2 cellular contexts compared by ENCODE assay signal in the genomic region with DNA sequence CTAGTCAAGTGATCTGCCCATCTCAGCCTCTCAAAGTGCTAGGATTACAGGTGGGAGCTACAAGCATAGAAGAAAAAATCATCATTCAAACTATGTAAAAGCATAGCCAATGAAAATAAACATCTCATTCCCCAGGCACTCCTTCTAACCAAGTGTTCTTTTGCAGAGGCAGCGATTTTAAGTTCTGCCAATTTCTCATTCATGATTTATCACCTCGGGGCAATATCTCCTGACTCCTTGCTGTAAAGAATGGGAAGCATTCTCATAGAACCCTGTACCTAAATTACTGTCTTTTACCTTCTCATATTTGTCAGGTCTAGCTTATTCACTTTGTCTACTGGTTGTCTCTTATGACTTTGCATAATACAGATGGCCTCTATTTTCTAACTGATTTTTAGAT.
TF ChIP-seq lines count a peak whose summit lies in the region.

No MANE protein-coding gene starts in this region.

TF ChIP-seq in HepG2, 621 proteins besides CTCF, POLR2A, EP300 and RAD21 (continued from another document):
- TF ChIP-seq ZNF761 (CRISPR knock-in tag; conservative IDR thresholded peaks at IDR 0.05), result 0 out of 2 replicates have a peak, but pooled peaks have one; percentile 11
- peak; percentile 12; the same call in 1 of the 2 replicates for TF ChIP-seq ZNF556 (CRISPR knock-in tag; IDR thresholded peaks at IDR 0.05; ENCODE audit: borderline replicate concordance)
- TF ChIP-seq RCOR2 (CRISPR knock-in tag; IDR thresholded peaks at IDR 0.05), result no peak
- peak; percentile 30; the same call in 1 of the 2 replicates for TF ChIP-seq MAFF (IDR thresholded peaks at IDR 0.05; ENCODE audit: low read depth, low read length)
- 0 out of 2 replicates have a peak, but pooled peaks have one; percentile 9 for TF ChIP-seq KAT8 (CRISPR knock-in tag; IDR thresholded peaks at IDR 0.05)
- TF ChIP-seq CENPX (CRISPR knock-in tag; IDR thresholded peaks at IDR 0.05), result no peak
- TF ChIP-seq, protein P1, sequence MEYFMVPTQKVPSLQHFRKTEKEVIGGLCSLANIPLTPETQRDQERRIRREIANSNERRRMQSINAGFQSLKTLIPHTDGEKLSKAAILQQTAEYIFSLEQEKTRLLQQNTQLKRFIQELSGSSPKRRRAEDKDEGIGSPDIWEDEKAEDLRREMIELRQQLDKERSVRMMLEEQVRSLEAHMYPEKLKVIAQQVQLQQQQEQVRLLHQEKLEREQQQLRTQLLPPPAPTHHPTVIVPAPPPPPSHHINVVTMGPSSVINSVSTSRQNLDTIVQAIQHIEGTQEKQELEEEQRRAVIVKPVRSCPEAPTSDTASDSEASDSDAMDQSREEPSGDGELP (IDR thresholded peaks at IDR 0.05; ENCODE audit: borderline replicate concordance, low read depth), result no peak

TF ChIP-seq in SK-N-SH treated with all-trans-retinoic acid at 6 μM for 48 hours, 23 proteins besides CTCF, POLR2A, EP300 and RAD21:
- TF ChIP-seq, protein P2, sequence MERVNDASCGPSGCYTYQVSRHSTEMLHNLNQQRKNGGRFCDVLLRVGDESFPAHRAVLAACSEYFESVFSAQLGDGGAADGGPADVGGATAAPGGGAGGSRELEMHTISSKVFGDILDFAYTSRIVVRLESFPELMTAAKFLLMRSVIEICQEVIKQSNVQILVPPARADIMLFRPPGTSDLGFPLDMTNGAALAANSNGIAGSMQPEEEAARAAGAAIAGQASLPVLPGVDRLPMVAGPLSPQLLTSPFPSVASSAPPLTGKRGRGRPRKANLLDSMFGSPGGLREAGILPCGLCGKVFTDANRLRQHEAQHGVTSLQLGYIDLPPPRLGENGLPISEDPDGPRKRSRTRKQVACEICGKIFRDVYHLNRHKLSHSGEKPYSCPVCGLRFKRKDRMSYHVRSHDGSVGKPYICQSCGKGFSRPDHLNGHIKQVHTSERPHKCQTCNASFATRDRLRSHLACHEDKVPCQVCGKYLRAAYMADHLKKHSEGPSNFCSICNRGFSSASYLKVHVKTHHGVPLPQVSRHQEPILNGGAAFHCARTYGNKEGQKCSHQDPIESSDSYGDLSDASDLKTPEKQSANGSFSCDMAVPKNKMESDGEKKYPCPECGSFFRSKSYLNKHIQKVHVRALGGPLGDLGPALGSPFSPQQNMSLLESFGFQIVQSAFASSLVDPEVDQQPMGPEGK (CRISPR knock-in tag; IDR thresholded peaks at IDR 0.05; ENCODE audit: borderline replicate concordance), result no peak
- TF ChIP-seq ZFP3 (CRISPR knock-in tag; IDR thresholded peaks at IDR 0.05) (no peak), CSDC2 (CRISPR knock-in tag; IDR thresholded peaks at IDR 0.05) (no peak), GLIS3 (CRISPR knock-in tag; IDR thresholded peaks at IDR 0.05) (no peak), TCF4 (CRISPR knock-in tag; IDR thresholded peaks at IDR 0.05; ENCODE audit: borderline replicate concordance) (no peak), ARNTL (CRISPR knock-in tag; IDR thresholded peaks at IDR 0.05; ENCODE audit: borderline replicate concordance, low read depth) (no peak), RARB (CRISPR knock-in tag; IDR thresholded peaks at IDR 0.05) (no peak)
- TF ChIP-seq, protein P3, sequence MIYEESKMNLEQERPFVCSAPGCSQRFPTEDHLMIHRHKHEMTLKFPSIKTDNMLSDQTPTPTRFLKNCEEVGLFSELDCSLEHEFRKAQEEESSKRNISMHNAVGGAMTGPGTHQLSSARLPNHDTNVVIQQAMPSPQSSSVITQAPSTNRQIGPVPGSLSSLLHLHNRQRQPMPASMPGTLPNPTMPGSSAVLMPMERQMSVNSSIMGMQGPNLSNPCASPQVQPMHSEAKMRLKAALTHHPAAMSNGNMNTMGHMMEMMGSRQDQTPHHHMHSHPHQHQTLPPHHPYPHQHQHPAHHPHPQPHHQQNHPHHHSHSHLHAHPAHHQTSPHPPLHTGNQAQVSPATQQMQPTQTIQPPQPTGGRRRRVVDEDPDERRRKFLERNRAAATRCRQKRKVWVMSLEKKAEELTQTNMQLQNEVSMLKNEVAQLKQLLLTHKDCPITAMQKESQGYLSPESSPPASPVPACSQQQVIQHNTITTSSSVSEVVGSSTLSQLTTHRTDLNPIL (CRISPR knock-in tag; IDR thresholded peaks at IDR 0.05; ENCODE audit: low read depth), result no peak
- TF ChIP-seq, protein P4, sequence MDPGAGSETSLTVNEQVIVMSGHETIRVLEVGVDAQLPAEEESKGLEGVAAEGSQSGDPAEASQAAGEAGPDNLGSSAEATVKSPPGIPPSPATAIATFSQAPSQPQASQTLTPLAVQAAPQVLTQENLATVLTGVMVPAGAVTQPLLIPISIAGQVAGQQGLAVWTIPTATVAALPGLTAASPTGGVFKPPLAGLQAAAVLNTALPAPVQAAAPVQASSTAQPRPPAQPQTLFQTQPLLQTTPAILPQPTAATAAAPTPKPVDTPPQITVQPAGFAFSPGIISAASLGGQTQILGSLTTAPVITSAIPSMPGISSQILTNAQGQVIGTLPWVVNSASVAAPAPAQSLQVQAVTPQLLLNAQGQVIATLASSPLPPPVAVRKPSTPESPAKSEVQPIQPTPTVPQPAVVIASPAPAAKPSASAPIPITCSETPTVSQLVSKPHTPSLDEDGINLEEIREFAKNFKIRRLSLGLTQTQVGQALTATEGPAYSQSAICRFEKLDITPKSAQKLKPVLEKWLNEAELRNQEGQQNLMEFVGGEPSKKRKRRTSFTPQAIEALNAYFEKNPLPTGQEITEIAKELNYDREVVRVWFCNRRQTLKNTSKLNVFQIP (CRISPR knock-in tag; IDR thresholded peaks at IDR 0.05; ENCODE audit: borderline replicate concordance, low read depth), result no peak
- TF ChIP-seq, protein P5, sequence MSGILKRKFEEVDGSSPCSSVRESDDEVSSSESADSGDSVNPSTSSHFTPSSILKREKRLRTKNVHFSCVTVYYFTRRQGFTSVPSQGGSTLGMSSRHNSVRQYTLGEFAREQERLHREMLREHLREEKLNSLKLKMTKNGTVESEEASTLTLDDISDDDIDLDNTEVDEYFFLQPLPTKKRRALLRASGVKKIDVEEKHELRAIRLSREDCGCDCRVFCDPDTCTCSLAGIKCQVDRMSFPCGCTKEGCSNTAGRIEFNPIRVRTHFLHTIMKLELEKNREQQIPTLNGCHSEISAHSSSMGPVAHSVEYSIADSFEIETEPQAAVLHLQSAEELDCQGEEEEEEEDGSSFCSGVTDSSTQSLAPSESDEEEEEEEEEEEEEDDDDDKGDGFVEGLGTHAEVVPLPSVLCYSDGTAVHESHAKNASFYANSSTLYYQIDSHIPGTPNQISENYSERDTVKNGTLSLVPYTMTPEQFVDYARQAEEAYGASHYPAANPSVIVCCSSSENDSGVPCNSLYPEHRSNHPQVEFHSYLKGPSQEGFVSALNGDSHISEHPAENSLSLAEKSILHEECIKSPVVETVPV (CRISPR knock-in tag; IDR thresholded peaks at IDR 0.05), result no peak
